9 cellular contexts compared by ENCODE assay signal in genomic region chr20:62236997-62237771, GRCh38. TPM values are rescaled to one million over a fixed set of nuclear protein-coding genes. Genes with fewer than 3 reads are reported as not detected.
A peak's percentile ranks its signal among the peaks of the same experiment; 100 is the strongest.
DNase-seq lines count a peak whose midpoint lies in the region; ATAC-seq lines count a peak whose summit lies in the region.
"Had no signal": no experiment of that assay in that cellular context is flagged by ENCODE, and none has a peak within 500 bp of the region (broad histone marks: within the 10 kb centered on the region; RNA-seq: fewer than 3 reads in every experiment).

No MANE protein-coding gene starts in this region.

- H3K9me3 ChIP-seq in T-helper 17 cell (ENCODE audit: control insufficient read depth, low read length, poor library complexity, severe bottlenecking), result no peaks in the 10 kb centered on the region
- H3K9me3 ChIP-seq in iPS-18a (ENCODE audit: control insufficient read depth, low read depth, low read length), result no peaks in the 10 kb centered on the region

- H3K4me1 Mint-ChIP-seq in activated CD4-positive, alpha-beta T cell treated with anti-CD3 and anti-CD28 coated beads, Interleukin-2, amount 10 ng/mL, durations not matched to agents 7 days and 5 days, result peaks cover 36% of the 10 kb centered on the region
- H3K4me1 Mint-ChIP-seq in T-helper 17 cell, result peaks cover 24% of the 10 kb centered on the region
- peaks cover 23% of the 10 kb centered on the region for H3K4me1 Mint-ChIP-seq in stimulated activated effector memory CD8-positive, alpha-beta T cell treated with anti-CD3 and anti-CD28 coated beads, Interleukin-12 subunit alpha, Interleukin-12 subunit beta, amount 100 ng/mL, for 72 hours

- H3K4me1 ChIP-seq in iPS-18a (ENCODE audit: control insufficient read depth, low read depth, low read length), result peaks cover 5% of the 10 kb centered on the region

- POLR2A ChIA-PET in activated CD4-positive, alpha-beta T cell treated with anti-CD3 and anti-CD28 coated beads, Interleukin-2, amount 10 ng/mL, durations not matched to agents 7 days and 5 days (lab: Charles Lee), result no interaction called here

- H3K27ac ChIP-seq in iPS-18a (ENCODE audit: low read length), result no peak overlapping the region

- no peaks in the 10 kb centered on the region for H3K27me3 ChIP-seq in iPS-18a (ENCODE audit: control insufficient read depth, insufficient read depth, low read length)

- H3K4me3 Mint-ChIP-seq in activated CD4-positive, alpha-beta T cell treated with anti-CD3 and anti-CD28 coated beads, Interleukin-2, amount 10 ng/mL, durations not matched to agents 7 days and 5 days, result peak overlapping the region; percentile 69
- H3K4me3 Mint-ChIP-seq in T-helper 17 cell, result peak overlapping the region; percentile 84
- H3K4me3 Mint-ChIP-seq in stimulated activated effector memory CD8-positive, alpha-beta T cell treated with anti-CD3 and anti-CD28 coated beads, Interleukin-12 subunit alpha, Interleukin-12 subunit beta, amount 100 ng/mL, for 72 hours, result peak overlapping the region; percentile 73

- H3K4me3 ChIP-seq in iPS-18a (ENCODE audit: low read length), result peak overlapping the region; percentile 52

- H3K27ac Mint-ChIP-seq in activated CD4-positive, alpha-beta T cell treated with anti-CD3 and anti-CD28 coated beads, Interleukin-2, amount 10 ng/mL, durations not matched to agents 7 days and 5 days, result peak overlapping the region; percentile 91
- H3K27ac Mint-ChIP-seq in T-helper 17 cell, result peak overlapping the region; percentile 89
- H3K27ac Mint-ChIP-seq in stimulated activated effector memory CD8-positive, alpha-beta T cell treated with anti-CD3 and anti-CD28 coated beads, Interleukin-12 subunit alpha, Interleukin-12 subunit beta, amount 100 ng/mL, for 72 hours, result peak overlapping the region; percentile 91

- H3K27me3 Mint-ChIP-seq in activated CD4-positive, alpha-beta T cell treated with anti-CD3 and anti-CD28 coated beads, Interleukin-2, amount 10 ng/mL, durations not matched to agents 7 days and 5 days, result no peaks in the 10 kb centered on the region
- peaks cover 6% of the 10 kb centered on the region for H3K27me3 Mint-ChIP-seq in T-helper 17 cell

- no peak overlapping the region for H3K9ac ChIP-seq in iPS-18a (ENCODE audit: low read length)

- ATAC-seq in T-helper 17 cell (no peak), HG03175 (IDR thresholded peaks at IDR 0.05; ENCODE audit: unreplicated experiment) (no peak)
- ATAC-seq in stimulated activated effector memory CD8-positive, alpha-beta T cell treated with anti-CD3 and anti-CD28 coated beads, Interleukin-12 subunit alpha, Interleukin-12 subunit beta, amount 100 ng/mL, for 72 hours, result no peak

- no peaks in the 10 kb centered on the region for H3K36me3 ChIP-seq in iPS-18a (ENCODE audit: control insufficient read depth, low read depth, low read length)

- H3K36me3 Mint-ChIP-seq in activated CD4-positive, alpha-beta T cell treated with anti-CD3 and anti-CD28 coated beads, Interleukin-2, amount 10 ng/mL, durations not matched to agents 7 days and 5 days (ENCODE audit: low read depth), result peaks cover 5% of the 10 kb centered on the region
- peaks cover 2% of the 10 kb centered on the region for H3K36me3 Mint-ChIP-seq in T-helper 17 cell (ENCODE audit: low read depth)
- peaks cover 4% of the 10 kb centered on the region for H3K36me3 Mint-ChIP-seq in stimulated activated effector memory CD8-positive, alpha-beta T cell treated with anti-CD3 and anti-CD28 coated beads, Interleukin-12 subunit alpha, Interleukin-12 subunit beta, amount 100 ng/mL, for 72 hours

- CTCF ChIA-PET in activated CD4-positive, alpha-beta T cell treated with anti-CD3 and anti-CD28 coated beads, Interleukin-2, amount 10 ng/mL, durations not matched to agents 7 days and 5 days (lab: Charles Lee), result interaction anchor here (2.0 kb wide), 1 partner anchor 14 kb away, joined by 5 read pairs; no protein-coding TSS in a partner anchor

- in situ Hi-C loops in ACHN (cut with HindIII; ENCODE audit: low pct_ligation_motif_present, low pct_unique_long_range_greater_than_20kb, low sequenced_read_pairs), result no loop called here

- no peak for DNase-seq in activated CD4-positive, alpha-beta T cell treated with anti-CD3 and anti-CD28 coated beads, Interleukin-2, amount 10 ng/mL, durations not matched to agents 7 days and 5 days
- DNase-seq in activated CD4-positive, alpha-beta T cell treated with anti-CD3 and anti-CD28 coated beads, Interleukin-2, amount 50 U/mL, for 48 hours, result no peak
- DNase-seq in T-helper 17 cell, result no peak
- no peak for DNase-seq in stimulated activated effector memory CD8-positive, alpha-beta T cell treated with anti-CD3 and anti-CD28 coated beads, Interleukin-12 subunit alpha, Interleukin-12 subunit beta, amount 100 ng/mL, for 72 hours (ENCODE audit: low spot score in 2 of 2)
- no peak for DNase-seq in NCI-H1436 (lab: John Stamatoyannopoulos, UW)
- no peak for DNase-seq in ACHN

- H3K9me3 Mint-ChIP-seq in activated CD4-positive, alpha-beta T cell treated with anti-CD3 and anti-CD28 coated beads, Interleukin-2, amount 10 ng/mL, durations not matched to agents 7 days and 5 days, result no peaks in the 10 kb centered on the region
- no peaks in the 10 kb centered on the region for H3K9me3 Mint-ChIP-seq in stimulated activated effector memory CD8-positive, alpha-beta T cell treated with anti-CD3 and anti-CD28 coated beads, Interleukin-12 subunit alpha, Interleukin-12 subunit beta, amount 100 ng/mL, for 72 hours

RNA-seq across cellular contexts. Expression of gene OSBPL2, which starts 1.1 kb away (rescaled TPM):
- total RNA-seq in activated CD4-positive, alpha-beta T cell treated with anti-CD3 and anti-CD28 coated beads, Interleukin-2, amount 10 ng/mL, durations not matched to agents 7 days and 5 days, result 10 to 100 TPM; 30.2 to 30.9 TPM
- 10 to 100 TPM; 59.9 to 67.9 TPM for total RNA-seq in T-helper 17 cell

RNA-seq across cellular contexts. Expression of gene HRH3, which starts 17.1 kb away (rescaled TPM):
- total RNA-seq in activated CD4-positive, alpha-beta T cell treated with anti-CD3 and anti-CD28 coated beads, Interleukin-2, amount 10 ng/mL, durations not matched to agents 7 days and 5 days, result not detected
- total RNA-seq in T-helper 17 cell, result not detected
- total RNA-seq: dermis blood vessel endothelial cell had no signal

RNA-seq across cellular contexts. Expression of gene MTG2, which starts 54.4 kb away (rescaled TPM):
- total RNA-seq in activated CD4-positive, alpha-beta T cell treated with anti-CD3 and anti-CD28 coated beads, Interleukin-2, amount 10 ng/mL, durations not matched to agents 7 days and 5 days, result 10 to 100 TPM; 33.6 to 37.3 TPM
- total RNA-seq in T-helper 17 cell, result 10 to 100 TPM; 13.8 to 14.3 TPM
